Comparison of ENCODE assay signal across 9 cellular contexts in genomic region chr3:98556164-98557130, GRCh38. TPM values are rescaled to one million over a fixed set of nuclear protein-coding genes. Genes with fewer than 3 reads are reported as not detected.
A peak's percentile ranks its signal among the peaks of the same experiment; 100 is the strongest.
DNase-seq lines count a peak whose midpoint lies in the region; ATAC-seq and TF ChIP-seq lines count a peak whose summit lies in the region.
"Had no signal": no experiment of that assay in that cellular context is flagged by ENCODE, and none has a peak within 500 bp of the region (broad histone marks: within the 10 kb centered on the region; RNA-seq: fewer than 3 reads in every experiment).

No MANE protein-coding gene starts in this region.

- H3K4me3 Mint-ChIP-seq in CD4-positive, alpha-beta T cell, result peak overlapping the region; percentile 65

- POLR2A ChIA-PET in CD4-positive, alpha-beta T cell (lab: Charles Lee), result interaction anchor here (0.6 to 6.3 kb wide), 17 partner anchors 9 to 468 kb away, joined by 3 to 57 read pairs (median 4); partner anchors contain the start of genes CLDND1 and CPOX

- no peaks in the 10 kb centered on the region for H3K36me3 Mint-ChIP-seq in CD4-positive, alpha-beta T cell (ENCODE audit: low read depth)

- intact Hi-C loops in CD4-positive, alpha-beta T cell (cut with DNase I, micrococcal nuclease), result no loop called here
- intact Hi-C loops in left lung (cut with DNase I), result no loop called here

- H3K4me1 Mint-ChIP-seq in CD4-positive, alpha-beta T cell (ENCODE audit: low read depth), result peaks cover 75% of the 10 kb centered on the region

- H3K9me3 Mint-ChIP-seq in CD4-positive, alpha-beta T cell, result no peaks in the 10 kb centered on the region

- no peaks in the 10 kb centered on the region for H3K9me3 ChIP-seq in CD4-positive, alpha-beta T cell (ENCODE audit: control insufficient read depth, low read length)
- H3K9me3 ChIP-seq in left lung, result no peaks in the 10 kb centered on the region
- H3K9me3 ChIP-seq: thoracic aorta had no signal

- H3K27me3 Mint-ChIP-seq in CD4-positive, alpha-beta T cell, result no peaks in the 10 kb centered on the region

- H3K27me3 ChIP-seq in CD4-positive, alpha-beta T cell (ENCODE audit: control insufficient read depth, insufficient read depth, low read length), result no peaks in the 10 kb centered on the region
- no peaks in the 10 kb centered on the region for H3K27me3 ChIP-seq in left lung

- CTCF ChIA-PET in CD4-positive, alpha-beta T cell (lab: Charles Lee), result interaction anchor here (0.6 to 1.2 kb wide), 3 partner anchors 8 to 34 kb away, joined by 3 read pairs; partner anchors contain the start of gene CLDND1

- peak overlapping the region; percentile 92 for H3K27ac Mint-ChIP-seq in CD4-positive, alpha-beta T cell

- H3K27ac ChIP-seq in CD4-positive, alpha-beta T cell (ENCODE audit: low read depth, low read length), result peak overlapping the region; percentile 54
- H3K27ac ChIP-seq in left lung, result no peak overlapping the region
- H3K27ac ChIP-seq: thoracic aorta had no signal

- in situ Hi-C loops in KBM-7 (cut with MboI; ENCODE audit: low pct_unique_long_range_greater_than_20kb, low sequenced_read_pairs), result no loop called here

- ATAC-seq in CD4-positive, alpha-beta T cell (ENCODE audit: poor library complexity), result peak; percentile 84
- ATAC-seq in GM21423 (IDR thresholded peaks at IDR 0.05; ENCODE audit: unreplicated experiment) (peak; percentile 75), left lung (no peak)

- H3K4me3 ChIP-seq in left lung, result no peak overlapping the region
- H3K4me3 ChIP-seq: thoracic aorta had no signal

- no peaks in the 10 kb centered on the region for H3K36me3 ChIP-seq in left lung
- H3K36me3 ChIP-seq: thoracic aorta had no signal

- no peak for TF ChIP-seq CTCF in CD4-positive, alpha-beta T cell (IDR thresholded peaks at IDR 0.05)
- no peak for TF ChIP-seq CTCF in left lung (IDR thresholded peaks at IDR 0.05)

- DNase-seq in CD4-positive, alpha-beta T cell, result peak in 9 of 10 experiments; percentile 29 to 54 (median 48)
- DNase-seq in KBM-7 (peak; percentile 94), left lung (no peak), NCI-H510A (lab: John Stamatoyannopoulos, UW) (no peak), DMS 273 treated with DMSO at 0.1 percent for 48 hours (lab: John Stamatoyannopoulos, UW) (no peak)
- peak; percentile 31 to 60 for DNase-seq in activated T-helper 1 cell treated with anti-CD3 and anti-CD28 coated beads, Interleukin-2, amount 50 U/mL, for 16 hours (ENCODE audit: low read depth in 1 of 2, low spot score in 1 of 2)
- DNase-seq in stimulated activated CD4-positive, alpha-beta T cell treated with anti-CD3 and anti-CD28 coated beads, TNF-alpha, amount 100 ng/mL, for 4 hours (ENCODE audit: low read depth in 3 of 3), result peak in 2 of 3 experiments; percentile 40 to 63

- peaks cover 0 to 8% of the 10 kb centered on the region in 2 donors for H3K4me1 ChIP-seq in left lung

RNA-seq across cellular contexts. Expression of gene GPR15, which starts 24.7 kb away (rescaled TPM):
- 1 to 10 TPM; 8.4 to 9.6 TPM for total RNA-seq in CD4-positive, alpha-beta T cell
- total RNA-seq in left lung, result under 1 TPM in 1 of 2 donors, not detected in 1; 0.58 TPM
- total RNA-seq: thoracic aorta had no signal

RNA-seq across cellular contexts. Expression of gene CLDND1, which starts 33.7 kb away (rescaled TPM):
- total RNA-seq in CD4-positive, alpha-beta T cell, result 100 to 1,000 TPM; 168 to 185 TPM
- 10 to 100 TPM; 74.8 to 83.7 TPM for total RNA-seq in left lung

RNA-seq across cellular contexts. Expression of gene CPOX, which starts 37.0 kb away (rescaled TPM):
- total RNA-seq in CD4-positive, alpha-beta T cell, result 10 to 100 TPM in 1 of 2 experiments, 1 to 10 TPM in 1; 7.0 to 10.5 TPM
- total RNA-seq in left lung, result 10 to 100 TPM; 15.0 to 21.3 TPM

RNA-seq across cellular contexts. Expression of gene OR5K2, which starts 59.0 kb away (rescaled TPM):
- not detected for total RNA-seq in CD4-positive, alpha-beta T cell
- not detected for total RNA-seq in left lung
- total RNA-seq: thoracic aorta had no signal

Comparison
In these comparisons a context has a peak if more than half of its experiments do, and no peak if none do; other contexts are left out.
1. DNase-seq: peak in CD4-positive, alpha-beta T cell (9 of 10), KBM-7 (single experiment), activated T-helper 1 cell treated with anti-CD3 and anti-CD28 coated beads, Interleukin-2, amount 50 U/mL, for 16 hours (2 of 2) and stimulated activated CD4-positive, alpha-beta T cell treated with anti-CD3 and anti-CD28 coated beads, TNF-alpha, amount 100 ng/mL, for 4 hours (2 of 3); none in left lung (0 of 2), NCI-H510A (single experiment) and DMS 273 treated with DMSO at 0.1 percent for 48 hours (single experiment).
2. RNA of gene GPR15, which starts 24.7 kb away (total RNA-seq): 8.4 to 9.6 TPM in CD4-positive, alpha-beta T cell; 0.58 TPM in left lung; every median in the first group is over 4 times any median in the second.